In the genomic region with DNA sequence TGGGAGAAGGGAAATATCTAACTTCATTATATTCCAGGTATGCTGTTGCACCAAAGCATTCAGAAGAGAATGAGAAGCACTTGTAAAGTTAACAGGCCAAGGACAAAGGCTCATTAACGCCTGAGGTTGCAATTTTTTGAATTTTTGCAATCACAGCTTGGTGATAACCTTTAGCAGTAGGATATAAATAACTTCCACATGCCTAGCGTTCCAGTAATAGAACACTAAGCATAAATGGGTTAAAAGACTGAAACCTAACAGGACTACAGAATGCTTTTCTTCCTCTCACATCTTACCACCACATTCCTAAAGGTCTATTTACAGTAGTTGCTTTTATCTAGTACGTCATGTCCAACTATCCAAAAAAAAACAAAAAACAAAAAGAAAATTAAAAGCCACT, we compare ENCODE assay signal across 15 cellular contexts. TPM values are rescaled to one million over a fixed set of nuclear protein-coding genes. Genes with fewer than 3 reads are reported as not detected.
DNase-seq lines count a peak whose midpoint lies in the region; ATAC-seq and TF ChIP-seq lines count a peak whose summit lies in the region.
"Had no signal": no experiment of that assay in that cellular context is flagged by ENCODE, and none has a peak within 500 bp of the region (broad histone marks: within the 10 kb centered on the region; RNA-seq: fewer than 3 reads in every experiment).

No MANE protein-coding gene starts in this region.

- no peaks in the 10 kb centered on the region for H3K27me3 Mint-ChIP-seq in osteocyte (ENCODE audit: unreplicated experiment)
- no peaks in the 10 kb centered on the region for H3K27me3 Mint-ChIP-seq in activated CD4-positive, alpha-beta memory T cell treated with anti-CD3 and anti-CD28 coated beads for 36 hours
- H3K27me3 Mint-ChIP-seq: activated naive CD4-positive, alpha-beta T cell treated with anti-CD3 and anti-CD28 coated beads, Interleukin-2, amount 10 ng/mL, durations not matched to agents 7 days and 5 days had no signal

- POLR2A ChIA-PET in activated CD4-positive, alpha-beta memory T cell treated with anti-CD3 and anti-CD28 coated beads for 36 hours (lab: Charles Lee) = no interaction called here

- intact Hi-C loops in left ventricle myocardium superior (cut with micrococcal nuclease) = no loop called here
- intact Hi-C loops in spleen (cut with DNase I; ENCODE audit: low total_unique reads) = no loop called here
- intact Hi-C loops in activated CD4-positive, alpha-beta memory T cell treated with anti-CD3 and anti-CD28 coated beads for 36 hours (cut with micrococcal nuclease) = no loop called here

- H3K27me3 ChIP-seq in KMS-11 (ENCODE audit: insufficient read depth, low read depth) (no peaks in the 10 kb centered on the region), spleen (replicated peaks in 1 of 7) (no peaks in the 10 kb centered on the region), neuronal stem cell (ENCODE audit: control insufficient read depth in 3 of 3, insufficient read depth in 3 of 3, low read depth in 1 of 3, low read length in 3 of 3) (no peaks in the 10 kb centered on the region)
- H3K27me3 ChIP-seq: BLaER1 treated with 17β-estradiol and CSF1 and Interleukin-3, amounts not matched to agents 10 nM and 100 nM; stomach had no signal

- H3K4me1 Mint-ChIP-seq in osteocyte (ENCODE audit: unreplicated experiment) = peaks cover 13% of the 10 kb centered on the region
- peaks cover 56% of the 10 kb centered on the region for H3K4me1 Mint-ChIP-seq in activated CD4-positive, alpha-beta memory T cell treated with anti-CD3 and anti-CD28 coated beads for 36 hours (ENCODE audit: low read depth)

- H3K4me2 ChIP-seq in KMS-11 (peak overlapping the region; percentile 31; the same call in 1 of the 2 replicates), neuronal stem cell (ENCODE audit: insufficient read depth, low read length, poor library complexity, severe bottlenecking) (no peak overlapping the region)

- no peak overlapping the region for H4K8ac ChIP-seq in neuronal stem cell (ENCODE audit: low read depth, low read length)

- in situ Hi-C loops in astrocyte of the spinal cord (cut with HindIII; ENCODE audit: low sequenced_read_pairs) = no loop called here

- H2BK15ac ChIP-seq in neuronal stem cell (ENCODE audit: low read length) = no peak overlapping the region

- H2BK12ac ChIP-seq in neuronal stem cell (ENCODE audit: low read length) = no peak overlapping the region

- peak; percentile 47 for ATAC-seq in left ventricle myocardium superior
- ATAC-seq: K562 had no signal

- 52 to 70% (median 66%) methylated on average over 3 of the region's 3 CpGs for WGBS in spleen, 5 donors
- no CpG with 5 or more reads among the region's 3 CpGs for WGBS in neuronal stem cell (ENCODE audit: extremely low coverage in 2 of 2, insufficient read length in 2 of 2, insufficient replicate concordance in 1 of 2), 2 donors

- H2BK5ac ChIP-seq in neuronal stem cell (ENCODE audit: low read length) = no peak overlapping the region

- peak; percentile 27 for DNase-seq in astrocyte of the spinal cord (ENCODE audit: low read depth, low spot score)
- DNase-seq in left ventricle myocardium superior = no peak
- no peak for DNase-seq in spleen
- DNase-seq in osteocyte (ENCODE audit: extremely low spot score, unreplicated experiment) = no peak
- DNase-seq in neuronal stem cell (ENCODE audit: low spot score) = no peak
- no peak for DNase-seq in activated CD4-positive, alpha-beta memory T cell treated with anti-CD3 and anti-CD28 coated beads for 36 hours
- DNase-seq: activated CD4-positive, CD25-positive, alpha-beta regulatory T cell treated with anti-CD3 and anti-CD28 coated beads, Interleukin-2, amount 50 U/mL, for 72 hours; activated naive CD4-positive, alpha-beta T cell treated with anti-CD3 and anti-CD28 coated beads, Interleukin-2, amount 10 ng/mL, durations not matched to agents 7 days and 5 days; HFFc6; stomach; T-helper 2 cell had no signal

- H3K79me2 ChIP-seq in KMS-11 (ENCODE audit: insufficient read depth, low read depth) = no peaks in the 10 kb centered on the region

- H4K91ac ChIP-seq in neuronal stem cell (ENCODE audit: low read depth, low read length, poor library complexity) = no peak overlapping the region

- H3K4me3 ChIP-seq in KMS-11 (IDR thresholded peaks at IDR 0.05; ENCODE audit: insufficient read depth, low read depth, low read length) (no peak overlapping the region), astrocyte of the spinal cord (ENCODE audit: low read depth, low read length) (no peak overlapping the region), spleen (no peak overlapping the region), neuronal stem cell (ENCODE audit: low read length in 2 of 2) (no peak overlapping the region)
- H3K4me3 ChIP-seq: BLaER1 treated with 17β-estradiol and CSF1 and Interleukin-3, amounts not matched to agents 10 nM and 100 nM; K562; stomach had no signal

- H3K36me3 Mint-ChIP-seq in osteocyte (ENCODE audit: unreplicated experiment) = peaks cover 14% of the 10 kb centered on the region
- H3K36me3 Mint-ChIP-seq in activated CD4-positive, alpha-beta memory T cell treated with anti-CD3 and anti-CD28 coated beads for 36 hours = peaks cover 7% of the 10 kb centered on the region

- H2AFZ ChIP-seq in KMS-11 (ENCODE audit: low read depth) (no peak overlapping the region), neuronal stem cell (ENCODE audit: low read length) (no peak overlapping the region)
- H2AFZ ChIP-seq: parathyroid adenoma had no signal

- no peak overlapping the region for H3K14ac ChIP-seq in neuronal stem cell (ENCODE audit: low read length)

- no peak overlapping the region for H2AK5ac ChIP-seq in neuronal stem cell (ENCODE audit: low read depth, low read length)

- H3K4ac ChIP-seq in neuronal stem cell (ENCODE audit: low read length) = no peak overlapping the region

- H3K9me3 ChIP-seq in spleen (peaks cover 0 to 5% (median 0%) of the 10 kb centered on the region in 8 donors), neuronal stem cell (replicated peaks in 1 of 2; ENCODE audit: control insufficient read depth in 2 of 2, insufficient read depth in 1 of 2, low read depth in 1 of 2, low read length in 2 of 2) (peaks cover 0 to 7% of the 10 kb centered on the region in 2 donors)

- peaks cover 37% of the 10 kb centered on the region for H3K4me1 ChIP-seq in KMS-11 (ENCODE audit: low read depth, poor library complexity, severe bottlenecking)
- H3K4me1 ChIP-seq in spleen = peaks cover 6 to 58% (median 32%) of the 10 kb centered on the region in 6 donors
- H3K4me1 ChIP-seq in neuronal stem cell (ENCODE audit: control insufficient read depth in 2 of 2, insufficient read depth in 1 of 2, low read depth in 1 of 2, low read length in 2 of 2) = no peaks in the 10 kb centered on the region
- H3K4me1 ChIP-seq: parathyroid adenoma had no signal

- H3K23ac ChIP-seq in neuronal stem cell (ENCODE audit: low read depth, low read length, poor library complexity) = no peak overlapping the region

- TF ChIP-seq POLR2A in spleen (IDR thresholded peaks at IDR 0.05) = no peak

- H3K27ac ChIP-seq in KMS-11 = no peak overlapping the region
- peak overlapping the region in 5 of 8 donors; percentile 4 to 59 (median 52) for H3K27ac ChIP-seq in spleen
- no peak overlapping the region for H3K27ac ChIP-seq in neuronal stem cell (replicated peaks; ENCODE audit: low read length)
- H3K27ac ChIP-seq: BLaER1 treated with 17β-estradiol and CSF1 and Interleukin-3, amounts not matched to agents 10 nM and 100 nM; parathyroid adenoma had no signal

- H3K27ac Mint-ChIP-seq in osteocyte (ENCODE audit: unreplicated experiment) = no peak overlapping the region
- no peak overlapping the region for H3K27ac Mint-ChIP-seq in activated CD4-positive, alpha-beta memory T cell treated with anti-CD3 and anti-CD28 coated beads for 36 hours
- H3K27ac Mint-ChIP-seq: activated naive CD4-positive, alpha-beta T cell treated with anti-CD3 and anti-CD28 coated beads, Interleukin-2, amount 10 ng/mL, durations not matched to agents 7 days and 5 days; HFFc6 had no signal

- H3K79me1 ChIP-seq in neuronal stem cell (ENCODE audit: low read depth, low read length) = no peaks in the 10 kb centered on the region

- no peaks in the 10 kb centered on the region for H4K20me1 ChIP-seq in KMS-11 (ENCODE audit: insufficient read depth)
- H4K20me1 ChIP-seq: BLaER1 treated with 17β-estradiol and CSF1 and Interleukin-3, amounts not matched to agents 10 nM and 100 nM had no signal

- H3K4me3 Mint-ChIP-seq in osteocyte (ENCODE audit: unreplicated experiment) = no peak overlapping the region
- no peak overlapping the region for H3K4me3 Mint-ChIP-seq in activated CD4-positive, alpha-beta memory T cell treated with anti-CD3 and anti-CD28 coated beads for 36 hours
- H3K4me3 Mint-ChIP-seq: activated naive CD4-positive, alpha-beta T cell treated with anti-CD3 and anti-CD28 coated beads, Interleukin-2, amount 10 ng/mL, durations not matched to agents 7 days and 5 days; HFFc6 had no signal

- TF ChIP-seq CTCF in KMS-11 (conservative IDR thresholded peaks at IDR 0.05; ENCODE audit: low read depth, low read length) = no peak
- TF ChIP-seq CTCF in astrocyte of the spinal cord (IDR thresholded peaks at IDR 0.05; ENCODE audit: low read depth, low read length) = no peak
- TF ChIP-seq CTCF in spleen (IDR thresholded peaks at IDR 0.05 in 8 of 11, conservative IDR thresholded peaks at IDR 0.05 in 3 of 11) = no peak
- no peak for TF ChIP-seq CTCF in osteocyte (IDR thresholded peaks at IDR 0.05)

- no peak overlapping the region for H3K9ac ChIP-seq in KMS-11
- no peak overlapping the region for H3K9ac ChIP-seq in neuronal stem cell (ENCODE audit: low read depth, low read length, poor library complexity)
- H3K9ac ChIP-seq: BLaER1 treated with 17β-estradiol and CSF1 and Interleukin-3, amounts not matched to agents 10 nM and 100 nM; parathyroid adenoma had no signal

- CTCF ChIA-PET in activated CD4-positive, alpha-beta memory T cell treated with anti-CD3 and anti-CD28 coated beads for 36 hours (lab: Charles Lee) = no interaction called here

- H2BK120ac ChIP-seq in neuronal stem cell (ENCODE audit: low read depth, low read length) = no peak overlapping the region

- H3K36me3 ChIP-seq in KMS-11 (ENCODE audit: insufficient read depth) = no peaks in the 10 kb centered on the region
- H3K36me3 ChIP-seq in spleen = no peaks in the 10 kb centered on the region
- H3K36me3 ChIP-seq in neuronal stem cell (replicated peaks in 1 of 2; ENCODE audit: control insufficient read depth in 2 of 2, insufficient read depth in 2 of 2, low read length in 2 of 2) = no peaks in the 10 kb centered on the region
- H3K36me3 ChIP-seq: stomach had no signal

- H3K18ac ChIP-seq in neuronal stem cell (ENCODE audit: low read length) = no peak overlapping the region

- H3K9me3 Mint-ChIP-seq in osteocyte (ENCODE audit: unreplicated experiment) = peaks cover 21% of the 10 kb centered on the region
- H3K9me3 Mint-ChIP-seq in activated CD4-positive, alpha-beta memory T cell treated with anti-CD3 and anti-CD28 coated beads for 36 hours = no peaks in the 10 kb centered on the region
- H3K9me3 Mint-ChIP-seq: activated naive CD4-positive, alpha-beta T cell treated with anti-CD3 and anti-CD28 coated beads, Interleukin-2, amount 10 ng/mL, durations not matched to agents 7 days and 5 days had no signal

RNA-seq across cellular contexts. Expression of gene IMPG2, which starts 57.4 kb away (rescaled TPM):
- total RNA-seq in left ventricle myocardium superior (0.20 TPM), spleen (1 to 10 TPM in 2 of 7 donors, under 1 TPM in 5; 0.23 to 1.2 (median 0.66) TPM), osteocyte (0.60 and 0.73 TPM in 2 replicates)
- polyA plus RNA-seq in spleen = under 1 TPM; 0.06 to 0.10 (median 0.07) TPM
- 0.01 TPM for polyA plus RNA-seq in neuronal stem cell (2013, experiment 1 of 2)
- polyA plus RNA-seq in neuronal stem cell (2013, experiment 2 of 2) = 0.01 TPM
- under 1 TPM; 0.10 to 0.12 TPM for total RNA-seq in activated CD4-positive, alpha-beta memory T cell treated with anti-CD3 and anti-CD28 coated beads for 36 hours

Comparison
In these comparisons a context has a peak if more than half of its experiments do, and no peak if none do; other contexts are left out.
1. H3K27ac ChIP-seq: peak in spleen (5 of 8); none in KMS-11 (single experiment) and neuronal stem cell (single experiment).